Comparison of ENCODE assay signal across 12 cellular contexts in the genomic region with DNA sequence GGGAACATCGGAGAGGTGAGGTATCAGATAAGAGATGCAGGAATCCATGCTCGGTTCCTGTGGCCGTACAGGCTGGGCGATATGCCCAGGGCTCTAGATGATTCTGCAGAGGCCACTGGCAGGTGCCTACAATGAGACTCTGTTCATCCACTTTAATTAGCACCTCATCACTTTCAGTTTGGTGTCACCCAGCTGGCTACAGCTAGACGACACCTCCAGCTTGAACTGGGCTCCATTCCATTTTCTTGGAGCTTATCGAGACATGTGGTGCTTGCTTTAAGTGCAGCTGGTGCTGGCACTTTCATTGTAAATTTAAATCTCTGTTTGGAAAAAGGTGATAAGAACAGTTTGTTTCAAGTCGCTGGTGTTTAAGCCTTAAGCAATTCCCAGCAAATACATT.
DNase-seq lines count a peak whose midpoint lies in the region; ATAC-seq and TF ChIP-seq lines count a peak whose summit lies in the region.
"Had no signal": no experiment of that assay in that cellular context is flagged by ENCODE, and none has a peak within 500 bp of the region (broad histone marks: within the 10 kb centered on the region; RNA-seq: fewer than 3 reads in every experiment).

No MANE protein-coding gene starts in this region.

- H4K91ac ChIP-seq in IMR-90 (ENCODE audit: insufficient read depth, low read depth, low read length): no peak overlapping the region

- no peak overlapping the region for H2AK9ac ChIP-seq in IMR-90 (replicated peaks; ENCODE audit: low read depth, low read length, poor library complexity)

- TF ChIP-seq CTCF in IMR-90 (conservative IDR thresholded peaks at IDR 0.05; ENCODE audit: low read depth, low read length) (no peak), tibial nerve (IDR thresholded peaks at IDR 0.05) (no peak)

- no peaks in the 10 kb centered on the region for H3K9me1 ChIP-seq in IMR-90 (ENCODE audit: insufficient read depth, low read length)

- H4K5ac ChIP-seq in IMR-90 (ENCODE audit: low read depth, low read length): no peak overlapping the region

- H4K8ac ChIP-seq in IMR-90 (ENCODE audit: low read depth in 2 of 2, low read length in 2 of 2): no peak overlapping the region

- TF ChIP-seq POLR2A in IMR-90 (IDR thresholded peaks at IDR 0.05; ENCODE audit: low read depth, low read length): no peak
- TF ChIP-seq POLR2A in tibial nerve (IDR thresholded peaks at IDR 0.05): no peak

- no peak overlapping the region for H3K18ac ChIP-seq in IMR-90 (ENCODE audit: low read depth, low read length)

- DNase-seq in IMR-90 (no peak), SJCRH30 (peak in 1 of 2 experiments; percentile 34), left ventricle myocardium superior (peak; percentile 77), posterior cingulate gyrus (peak in 6 of 10 donors; percentile 11 to 86 (median 24)), GF-D8 (lab: John Stamatoyannopoulos, UW) (no peak), tibial nerve (ENCODE audit: low spot score in 2 of 2) (no peak)
- DNase-seq in activated naive CD4-positive, alpha-beta T cell treated with anti-CD3 and anti-CD28 coated beads, Interleukin-2, amount 50 U/mL, for 72 hours (ENCODE audit: low spot score in 2 of 2): no peak
- DNase-seq: activated CD4-positive, alpha-beta T cell treated with anti-CD3 and anti-CD28 coated beads for 4 hours; MV-4-11 had no signal

- H2AFZ ChIP-seq in IMR-90 (replicated peaks; ENCODE audit: low read length, poor library complexity): peak overlapping the region; percentile 37

- no peaks in the 10 kb centered on the region for H3K9me3 ChIP-seq in IMR-90 (ENCODE audit: control insufficient read depth, insufficient read depth, low read length)
- H3K9me3 ChIP-seq in SJCRH30 (replicated peaks): no peaks in the 10 kb centered on the region
- no peaks in the 10 kb centered on the region for H3K9me3 ChIP-seq in tibial nerve
- H3K9me3 ChIP-seq: breast epithelium had no signal

- no peak overlapping the region for H2BK120ac ChIP-seq in IMR-90 (ENCODE audit: low read depth, low read length)

- no peaks in the 10 kb centered on the region for H4K20me1 ChIP-seq in IMR-90 (ENCODE audit: insufficient read depth, low read length)

- dilution Hi-C loops in IMR-90 (cut with HindIII; ENCODE audit: low sequenced_read_pairs, unreplicated experiment): no loop called here

- ATAC-seq in IMR-90 (ENCODE audit: low read depth): peak; percentile 35
- peak; percentile 99 for ATAC-seq in left ventricle myocardium superior
- no peak for ATAC-seq in activated naive CD4-positive, alpha-beta T cell treated with anti-CD3 and anti-CD28 coated beads, Interleukin-2, amount 50 U/mL, for 72 hours
- ATAC-seq in GM19463 (IDR thresholded peaks at IDR 0.05; ENCODE audit: unreplicated experiment): no peak
- ATAC-seq: sciatic nerve had no signal

- H3K27ac Mint-ChIP-seq in activated naive CD4-positive, alpha-beta T cell treated with anti-CD3 and anti-CD28 coated beads, Interleukin-2, amount 50 U/mL, for 72 hours: no peak overlapping the region

- H3K14ac ChIP-seq in IMR-90 (replicated peaks; ENCODE audit: low read depth, low read length): no peak overlapping the region

- no peak overlapping the region for H3K23ac ChIP-seq in IMR-90 (ENCODE audit: low read depth, low read length)

- no peak overlapping the region for H2BK15ac ChIP-seq in IMR-90 (ENCODE audit: low read depth, low read length)

- TF ChIP-seq RAD21 in IMR-90 (IDR thresholded peaks at IDR 0.05; ENCODE audit: low read length): no peak

- no peak overlapping the region for H2BK5ac ChIP-seq in IMR-90 (ENCODE audit: low read depth, low read length, poor library complexity, severe bottlenecking)

- peak overlapping the region; percentile 25; the same call in 1 of the 2 replicates for H3K4me2 ChIP-seq in IMR-90 (ENCODE audit: low read depth, low read length)

- H3K27me3 ChIP-seq in IMR-90 (ENCODE audit: control insufficient read depth, insufficient read depth, low read length) (no peaks in the 10 kb centered on the region), SJCRH30 (no peaks in the 10 kb centered on the region), tibial nerve (no peaks in the 10 kb centered on the region)
- H3K27me3 ChIP-seq: breast epithelium had no signal

- peaks cover 0 to 7% of the 10 kb centered on the region in 2 donors for H3K9me3 Mint-ChIP-seq in activated naive CD4-positive, alpha-beta T cell treated with anti-CD3 and anti-CD28 coated beads, Interleukin-2, amount 50 U/mL, for 72 hours

- no TSS peak for BruUV-seq in IMR-90 (replicated peaks; lab: Mats Ljungman, UMichigan)

- intact Hi-C loops in IMR-90 (cut with micrococcal nuclease): no loop called here
- intact Hi-C loops in left ventricle myocardium superior (cut with micrococcal nuclease): no loop called here
- intact Hi-C loops in posterior cingulate gyrus (cut with DNase I): no loop called here

- no CpG with 5 or more reads among the region's 7 CpGs for WGBS in IMR-90 (ENCODE audit: extremely low coverage in 2 of 2, insufficient read length in 1 of 2), 2 experiments
- WGBS in tibial nerve, 2 donors: 48 to 53% methylated on average over 7 of the region's 7 CpGs

- H2AK5ac ChIP-seq in IMR-90 (ENCODE audit: low read depth, low read length): no peak overlapping the region

- H3K36me3 Mint-ChIP-seq in activated naive CD4-positive, alpha-beta T cell treated with anti-CD3 and anti-CD28 coated beads, Interleukin-2, amount 50 U/mL, for 72 hours: no peaks in the 10 kb centered on the region

- no peak overlapping the region for H2BK20ac ChIP-seq in IMR-90 (ENCODE audit: low read depth, low read length)

- no peaks in the 10 kb centered on the region for H3K79me1 ChIP-seq in IMR-90 (ENCODE audit: low read depth in 1 of 2, low read length in 2 of 2)

- H3K27ac ChIP-seq in IMR-90 (ENCODE audit: insufficient read depth, low read length) (no peak overlapping the region), SJCRH30 (0 out of 2 replicates have a peak overlapping the region, but pooled peaks have one; percentile 1), tibial nerve (no peak overlapping the region)
- H3K27ac ChIP-seq: breast epithelium had no signal

- no peaks in the 10 kb centered on the region for H3K36me3 ChIP-seq in IMR-90 (ENCODE audit: control insufficient read depth, insufficient read depth, low read length)
- no peaks in the 10 kb centered on the region for H3K36me3 ChIP-seq in SJCRH30
- no peaks in the 10 kb centered on the region for H3K36me3 ChIP-seq in tibial nerve
- H3K36me3 ChIP-seq: breast epithelium had no signal

- in situ Hi-C loops in IMR-90 (cut with MboI; ENCODE audit: low sequenced_read_pairs): no loop called here

- no peaks in the 10 kb centered on the region for H3K4me1 ChIP-seq in IMR-90 (ENCODE audit: control insufficient read depth, insufficient read depth, low read length)
- H3K4me1 ChIP-seq in SJCRH30: 0 out of 2 replicates have a peak, but pooled peaks cover 6% of the 10 kb centered on the region
- peaks cover 0 to 5% (median 0%) of the 10 kb centered on the region in 4 donors for H3K4me1 ChIP-seq in tibial nerve
- H3K4me1 ChIP-seq: breast epithelium had no signal

- no peak overlapping the region for H3K56ac ChIP-seq in IMR-90 (ENCODE audit: extremely low read depth, insufficient read depth, low read length)

- TF ChIP-seq EP300 in tibial nerve (IDR thresholded peaks at IDR 0.05): no peak

- no peak overlapping the region for H3K9ac ChIP-seq in IMR-90 (ENCODE audit: low read depth, low read length)

- no peak overlapping the region for H3K4me3 ChIP-seq in IMR-90 (ENCODE audit: insufficient read depth, low read depth, low read length)
- peak overlapping the region; percentile 36 for H3K4me3 ChIP-seq in SJCRH30
- H3K4me3 ChIP-seq in tibial nerve: no peak overlapping the region

- CTCF ChIA-PET in IMR-90 (lab: Yijun Ruan, JAX): no interaction called here

- no peak overlapping the region for H3K4ac ChIP-seq in IMR-90 (ENCODE audit: low read depth, low read length)

- POLR2A ChIA-PET in IMR-90 (lab: Charles Lee; ENCODE audit: unreplicated experiment): no interaction called here

TF ChIP-seq in IMR-90, 13 proteins besides CTCF, POLR2A, EP300 and RAD21:
- TF ChIP-seq CHD1 (IDR thresholded peaks at IDR 0.05; ENCODE audit: low read depth, low read length) (no peak), RCOR1 (IDR thresholded peaks at IDR 0.05; ENCODE audit: insufficient replicate concordance, low read length) (no peak), CEBPB (IDR thresholded peaks at IDR 0.05; ENCODE audit: low read depth, low read length) (no peak), FOS (IDR thresholded peaks at IDR 0.05; ENCODE audit: low read depth, low read length) (no peak), BHLHE40 (IDR thresholded peaks at IDR 0.05; ENCODE audit: low read depth, low read length) (no peak), NFE2L2 (IDR thresholded peaks at IDR 0.05; ENCODE audit: low read depth, low read length) (no peak)

Comparison
In these comparisons a context has a peak if more than half of its experiments do, and no peak if none do; other contexts are left out.
1. ATAC-seq: peak in IMR-90 (single experiment) and left ventricle myocardium superior (single experiment); none in activated naive CD4-positive, alpha-beta T cell treated with anti-CD3 and anti-CD28 coated beads, Interleukin-2, amount 50 U/mL, for 72 hours (0 of 2) and GM19463 (single experiment).
2. DNase-seq: peak in left ventricle myocardium superior (single experiment) and posterior cingulate gyrus (6 of 10); none in IMR-90 (single experiment), GF-D8 (single experiment), tibial nerve (0 of 2) and activated naive CD4-positive, alpha-beta T cell treated with anti-CD3 and anti-CD28 coated beads, Interleukin-2, amount 50 U/mL, for 72 hours (0 of 2).